In genomic region chr20:3847419-3847940, GRCh38 we compare ENCODE assay signal across 8 cellular contexts. TPM values are rescaled to one million over a fixed set of nuclear protein-coding genes. Genes with fewer than 3 reads are reported as not detected.
DNase-seq lines count a peak whose midpoint lies in the region; ATAC-seq and TF ChIP-seq lines count a peak whose summit lies in the region.

No MANE protein-coding gene starts in this region.

- peak overlapping the region; percentile 48 to 93 (median 91) for H3K27ac Mint-ChIP-seq in CD4-positive, CD25-positive, alpha-beta regulatory T cell
- peak overlapping the region; percentile 83 to 95 (median 92) for H3K27ac Mint-ChIP-seq in naive thymus-derived CD8-positive, alpha-beta T cell

- H3K4me2 ChIP-seq in MM.1S (ENCODE audit: low read depth, low read length): peak overlapping the region; percentile 79

- TF ChIP-seq CTCF in MM.1S (IDR thresholded peaks at IDR 0.05; ENCODE audit: low read length) (no peak), dorsolateral prefrontal cortex (IDR thresholded peaks at IDR 0.05 in 54 of 56, conservative IDR thresholded peaks at IDR 0.05 in 2 of 56; ENCODE audit: low read depth in 1 of 56, partially characterized antibody in 56 of 56) (peak in 1 of 56 donors; percentile 2)

- H3K9me3 ChIP-seq in CD4-positive, CD25-positive, alpha-beta regulatory T cell (ENCODE audit: control insufficient read depth in 2 of 2, low read length in 2 of 2): no peaks in the 10 kb centered on the region
- H3K9me3 ChIP-seq in MM.1S (replicated peaks; ENCODE audit: insufficient read depth, low read length): no peaks in the 10 kb centered on the region

- peaks cover 32% of the 10 kb centered on the region for H3K79me2 ChIP-seq in MM.1S (ENCODE audit: low read length)

- no peaks in the 10 kb centered on the region for H3K27me3 Mint-ChIP-seq in CD4-positive, CD25-positive, alpha-beta regulatory T cell
- no peaks in the 10 kb centered on the region for H3K27me3 Mint-ChIP-seq in naive thymus-derived CD8-positive, alpha-beta T cell

- H3K4me3 ChIP-seq in CD4-positive, CD25-positive, alpha-beta regulatory T cell (ENCODE audit: low read depth, low read length): peak overlapping the region; percentile 77
- H3K4me3 ChIP-seq in MM.1S (ENCODE audit: low read length): peak overlapping the region; percentile 99
- H3K4me3 ChIP-seq in dorsolateral prefrontal cortex: peak overlapping the region; percentile 52 to 100 (median 98)

- peak overlapping the region; percentile 77 for H3K27ac ChIP-seq in CD4-positive, CD25-positive, alpha-beta regulatory T cell (ENCODE audit: insufficient read depth, low read length, poor library complexity, severe bottlenecking)
- H3K27ac ChIP-seq in MM.1S (ENCODE audit: low read length) (peak overlapping the region; percentile 33; the same call in 1 of the 2 replicates), dorsolateral prefrontal cortex (peak overlapping the region in 58 of 59 donors; percentile 0 to 97 (median 92))

- no peaks in the 10 kb centered on the region for H3K27me3 ChIP-seq in CD4-positive, CD25-positive, alpha-beta regulatory T cell (ENCODE audit: control insufficient read depth, insufficient read depth, low read length)
- H3K27me3 ChIP-seq in MM.1S (replicated peaks; ENCODE audit: insufficient read depth, low read length) (no peaks in the 10 kb centered on the region), dorsolateral prefrontal cortex (no peaks in the 10 kb centered on the region)

- H3K9me2 ChIP-seq in MM.1S (replicated peaks; ENCODE audit: insufficient read depth, low read length): no peaks in the 10 kb centered on the region

- peak in 1 of 3 donors; percentile 12 for DNase-seq in CD4-positive, CD25-positive, alpha-beta regulatory T cell
- DNase-seq in MM.1S: no peak
- DNase-seq in dorsolateral prefrontal cortex: no peak
- peak in 2 of 10 donors; percentile 5 to 6 for DNase-seq in naive thymus-derived CD8-positive, alpha-beta T cell
- DNase-seq in islet precursor cell: no peak
- no peak for DNase-seq in NCI-H524 treated with DMSO at 0.1 percent for 48 hours (lab: John Stamatoyannopoulos, UW)
- no peak for DNase-seq in 8988T

- H4K20me1 ChIP-seq in MM.1S (ENCODE audit: insufficient read depth, low read length): no peaks in the 10 kb centered on the region

- no peaks in the 10 kb centered on the region for H3K36me3 ChIP-seq in CD4-positive, CD25-positive, alpha-beta regulatory T cell (ENCODE audit: control insufficient read depth, insufficient read depth, low read length)
- no peaks in the 10 kb centered on the region for H3K36me3 ChIP-seq in MM.1S (replicated peaks; ENCODE audit: insufficient read depth, low read length)

- peaks cover 5 to 36% (median 25%) of the 10 kb centered on the region in 4 donors for H3K4me1 Mint-ChIP-seq in CD4-positive, CD25-positive, alpha-beta regulatory T cell
- peaks cover 15 to 43% (median 35%) of the 10 kb centered on the region in 4 donors for H3K4me1 Mint-ChIP-seq in naive thymus-derived CD8-positive, alpha-beta T cell

- peak overlapping the region; percentile 87 for H2AFZ ChIP-seq in MM.1S (ENCODE audit: low read length)

- H3K4me1 ChIP-seq in CD4-positive, CD25-positive, alpha-beta regulatory T cell (ENCODE audit: control insufficient read depth, insufficient read depth, low read length, poor library complexity, severe bottlenecking): peaks cover 13% of the 10 kb centered on the region
- H3K4me1 ChIP-seq in MM.1S (ENCODE audit: low read length): peaks cover 9% of the 10 kb centered on the region

- H3K36me3 Mint-ChIP-seq in CD4-positive, CD25-positive, alpha-beta regulatory T cell: no peaks in the 10 kb centered on the region
- H3K36me3 Mint-ChIP-seq in naive thymus-derived CD8-positive, alpha-beta T cell: peaks cover 0 to 3% (median 0%) of the 10 kb centered on the region in 3 donors

- H3K9ac ChIP-seq in MM.1S (ENCODE audit: low read length): peak overlapping the region; percentile 94

- no peak for ATAC-seq in CD4-positive, CD25-positive, alpha-beta regulatory T cell (ENCODE audit: low read depth in 2 of 2)
- no peak for ATAC-seq in naive thymus-derived CD8-positive, alpha-beta T cell
- no peak for ATAC-seq in GM21360 (IDR thresholded peaks at IDR 0.05; ENCODE audit: unreplicated experiment)

- H3K4me3 Mint-ChIP-seq in CD4-positive, CD25-positive, alpha-beta regulatory T cell: peak overlapping the region; percentile 91 to 97 (median 93)
- peak overlapping the region; percentile 82 to 95 (median 90) for H3K4me3 Mint-ChIP-seq in naive thymus-derived CD8-positive, alpha-beta T cell

- H3F3A ChIP-seq in MM.1S (ENCODE audit: insufficient read depth, low read length): peaks cover 4% of the 10 kb centered on the region; the same call in 1 of the 2 replicates

- POLR2A ChIA-PET in naive thymus-derived CD8-positive, alpha-beta T cell (lab: Charles Lee): interaction anchor here (0.5 to 1.5 kb wide), 3 partner anchors 10 to 53 kb away, joined by 3 to 5 read pairs (median 5); no protein-coding TSS in a partner anchor

- intact Hi-C loops in dorsolateral prefrontal cortex (cut with DNase I): loop anchor here (2.0 kb wide), 4 partner anchors 27 to 61 kb away; partner anchors contain the start of genes AP5S1 (in 1 of the 2), CENPB (in 1 of the 2) and PANK2 (in 1 of the 2)

- no peaks in the 10 kb centered on the region for H3K9me3 Mint-ChIP-seq in CD4-positive, CD25-positive, alpha-beta regulatory T cell
- no peaks in the 10 kb centered on the region for H3K9me3 Mint-ChIP-seq in naive thymus-derived CD8-positive, alpha-beta T cell

RNA-seq across cellular contexts. Expression of gene MAVS, which starts 0.8 kb away (rescaled TPM):
- total RNA-seq in CD4-positive, CD25-positive, alpha-beta regulatory T cell: 26.1 TPM
- polyA plus RNA-seq in CD4-positive, CD25-positive, alpha-beta regulatory T cell: 1 to 10 TPM; 3.5 to 4.7 (median 3.8) TPM
- total RNA-seq in dorsolateral prefrontal cortex: 10 to 100 TPM; 17.4 to 50.9 (median 25.6) TPM
- 10 to 100 TPM; 41.9 to 45.7 TPM for total RNA-seq in naive thymus-derived CD8-positive, alpha-beta T cell
- 1 to 10 TPM; 2.2 to 8.5 (median 3.3) TPM for polyA plus RNA-seq in naive thymus-derived CD8-positive, alpha-beta T cell

RNA-seq across cellular contexts. Expression of gene AP5S1, which starts 27.1 kb away (rescaled TPM):
- 10.5 TPM for total RNA-seq in CD4-positive, CD25-positive, alpha-beta regulatory T cell
- polyA plus RNA-seq in CD4-positive, CD25-positive, alpha-beta regulatory T cell: 10 to 100 TPM; 18.7 to 22.2 (median 20.4) TPM
- 10 to 100 TPM in 119 of 120 experiments, 1 to 10 TPM in 1; 9.8 to 22.0 (median 15.9) TPM for total RNA-seq in dorsolateral prefrontal cortex
- 10 to 100 TPM; 12.6 to 14.5 TPM for total RNA-seq in naive thymus-derived CD8-positive, alpha-beta T cell
- 10 to 100 TPM; 10.1 to 21.8 (median 19.3) TPM for polyA plus RNA-seq in naive thymus-derived CD8-positive, alpha-beta T cell

RNA-seq across cellular contexts. Expression of gene PANK2, which starts 41.7 kb away (rescaled TPM):
- total RNA-seq in CD4-positive, CD25-positive, alpha-beta regulatory T cell: 63.2 TPM
- polyA plus RNA-seq in CD4-positive, CD25-positive, alpha-beta regulatory T cell: 10 to 100 TPM; 44.4 to 59.3 (median 49.8) TPM
- total RNA-seq in dorsolateral prefrontal cortex: 10 to 100 TPM; 41.7 to 82.4 (median 57.8) TPM
- total RNA-seq in naive thymus-derived CD8-positive, alpha-beta T cell: 10 to 100 TPM; 66.6 to 72.5 TPM
- 10 to 100 TPM; 32.9 to 36.8 (median 36.8) TPM for polyA plus RNA-seq in naive thymus-derived CD8-positive, alpha-beta T cell

RNA-seq across cellular contexts. Expression of gene CDC25B, which starts 51.4 kb away (rescaled TPM):
- 310 TPM for total RNA-seq in CD4-positive, CD25-positive, alpha-beta regulatory T cell
- polyA plus RNA-seq in CD4-positive, CD25-positive, alpha-beta regulatory T cell: 10 to 100 TPM; 39.7 to 48.4 (median 47.0) TPM
- total RNA-seq in dorsolateral prefrontal cortex: 10 to 100 TPM; 30.5 to 72.6 (median 46.2) TPM
- total RNA-seq in naive thymus-derived CD8-positive, alpha-beta T cell: 100 to 1,000 TPM; 320 to 336 TPM
- polyA plus RNA-seq in naive thymus-derived CD8-positive, alpha-beta T cell: 10 to 100 TPM; 38.1 to 49.7 (median 42.0) TPM

Comparison
In these comparisons a context has a peak if more than half of its experiments do, and no peak if none do; other contexts are left out.
1. H3K27ac ChIP-seq: peak in every context shown above with its lines; median percentile 92 in dorsolateral prefrontal cortex; 77 in CD4-positive, CD25-positive, alpha-beta regulatory T cell; 33 in MM.1S.